In the genomic region with DNA sequence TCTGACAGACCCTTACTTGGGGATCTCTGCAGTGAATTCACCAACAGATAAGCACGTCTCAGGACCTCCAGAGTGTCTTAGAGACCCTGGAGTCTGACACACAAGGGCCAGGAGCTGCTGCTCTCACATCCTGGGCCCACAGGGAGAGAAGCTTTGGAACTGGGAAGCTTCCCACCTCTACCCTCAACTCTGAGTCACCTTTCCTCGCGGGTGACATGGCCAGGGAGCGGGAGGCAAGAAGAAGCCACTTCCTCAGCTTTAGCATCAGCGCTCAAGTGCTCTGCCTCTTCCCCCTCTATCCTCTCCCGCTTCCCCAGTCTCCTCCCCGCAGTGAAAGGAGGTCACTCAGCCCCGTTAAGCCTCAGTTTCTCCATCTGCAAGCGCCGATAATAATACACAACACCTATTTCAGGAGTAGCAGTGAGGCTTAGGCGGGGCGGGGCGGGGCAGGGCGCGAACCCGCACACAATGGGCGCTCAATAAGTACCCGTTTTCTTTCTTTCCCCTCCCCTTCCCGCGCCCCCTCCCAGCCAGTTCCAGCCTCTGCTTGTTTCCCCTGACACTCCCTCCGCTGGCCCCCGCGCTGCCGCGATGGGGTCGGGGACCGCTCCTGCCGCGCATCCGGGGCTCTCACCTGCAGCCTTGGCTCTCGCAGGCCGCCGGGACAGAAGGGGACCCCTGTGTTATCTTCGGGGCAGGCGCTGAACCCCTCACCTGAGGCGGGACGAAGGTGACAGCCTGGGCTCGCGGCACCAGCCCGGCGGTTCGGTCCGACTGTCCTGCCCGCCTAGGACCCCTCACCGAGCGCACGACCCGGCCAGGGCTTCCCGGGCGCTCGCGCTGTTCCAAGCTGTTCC, we compare ENCODE assay signal across 8 cellular contexts. TPM values are rescaled to one million over a fixed set of nuclear protein-coding genes. Genes with fewer than 3 reads are reported as not detected.
DNase-seq lines count a peak whose midpoint lies in the region; ATAC-seq and TF ChIP-seq lines count a peak whose summit lies in the region.

No MANE protein-coding gene starts in this region.

- peak overlapping the region; percentile 65 to 88 (median 79) for H3K9ac ChIP-seq in skeletal muscle tissue (ENCODE audit: low read depth in 1 of 3, low read length in 3 of 3)

- H3K9me3 ChIP-seq in hepatocyte (ENCODE audit: low read depth) (no peaks in the 10 kb centered on the region), skeletal muscle tissue (ENCODE audit: control insufficient read depth in 3 of 3, low read length in 3 of 3) (no peaks in the 10 kb centered on the region)

- H3K9me2 ChIP-seq in hepatocyte (replicated peaks; ENCODE audit: insufficient read depth) = no peaks in the 10 kb centered on the region

- H4K20me1 ChIP-seq in hepatocyte (ENCODE audit: insufficient read depth, poor library complexity, severe bottlenecking) = no peaks in the 10 kb centered on the region

- no peaks in the 10 kb centered on the region for H3K79me2 ChIP-seq in hepatocyte

- peak overlapping the region; percentile 100 for H3K4me2 ChIP-seq in hepatocyte

- DNase-seq in stimulated activated CD4-positive, alpha-beta T cell treated with anti-CD3 and anti-CD28 coated beads, Interleukin-12 subunit alpha, Interleukin-12 subunit beta, amount 100 ng/mL, for 4 hours = peak; percentile 25
- no peak for DNase-seq in stimulated activated CD4-positive, alpha-beta T cell treated with anti-CD3 and anti-CD28 coated beads, Interleukin-1b, Interleukin-23, amount 100 ng/mL, for 48 hours
- peak; percentile 41 for DNase-seq in MV-4-11 (lab: John Stamatoyannopoulos, UW)
- DNase-seq in activated naive CD4-positive, alpha-beta T cell treated with Interleukin-2 at 50 U/mL for 16 hours = peak; percentile 45
- no peak for DNase-seq in hepatocyte (ENCODE audit: low spot score)
- no peak for DNase-seq in NCI-H1092 treated with DMSO at 0.1 percent for 48 hours (lab: John Stamatoyannopoulos, UW)

- H3K27me3 ChIP-seq in hepatocyte = peaks cover 17% of the 10 kb centered on the region
- H3K27me3 ChIP-seq in skeletal muscle tissue (ENCODE audit: control insufficient read depth in 3 of 3, insufficient read depth in 3 of 3, low read length in 3 of 3) = no peaks in the 10 kb centered on the region

- no peak for ATAC-seq in GM21786 (IDR thresholded peaks at IDR 0.05; ENCODE audit: unreplicated experiment)

- H2AFZ ChIP-seq in hepatocyte = peak overlapping the region; percentile 45

- TF ChIP-seq CTCF in hepatocyte (IDR thresholded peaks at IDR 0.05; ENCODE audit: poor library complexity) = no peak

- H3K36me3 ChIP-seq in hepatocyte (replicated peaks; ENCODE audit: insufficient read depth, low read depth) (no peaks in the 10 kb centered on the region), skeletal muscle tissue (ENCODE audit: control insufficient read depth in 3 of 3, insufficient read depth in 3 of 3, low read length in 3 of 3) (no peaks in the 10 kb centered on the region)

- 8% methylated on average over 29 of the region's 52 CpGs for WGBS in hepatocyte (ENCODE audit: low lambda C conversion rate, missing lambda C conversion rate)

- peaks cover 10% of the 10 kb centered on the region for H3K4me1 ChIP-seq in hepatocyte (ENCODE audit: insufficient read depth)
- peaks cover 34 to 41% (median 35%) of the 10 kb centered on the region in 3 donors for H3K4me1 ChIP-seq in skeletal muscle tissue (ENCODE audit: control insufficient read depth in 3 of 3, insufficient read depth in 3 of 3, low read length in 3 of 3)

- peak overlapping the region; percentile 88 for H3K4me3 ChIP-seq in hepatocyte
- H3K4me3 ChIP-seq in skeletal muscle tissue (ENCODE audit: low read length in 3 of 3) = peak overlapping the region; percentile 75 to 85 (median 83)

- H3K27ac ChIP-seq in hepatocyte = no peak overlapping the region
- no peak overlapping the region for H3K27ac ChIP-seq in skeletal muscle tissue (ENCODE audit: low read depth, low read length)

RNA-seq across cellular contexts. Expression of gene GDPD5, which starts 0.9 kb away (rescaled TPM):
- total RNA-seq in hepatocyte (5.2 and 7.3 TPM in 2 replicates), skeletal muscle tissue (7.8 TPM)
- polyA plus RNA-seq in hepatocyte = 6.3 and 8.9 TPM in 2 replicates

RNA-seq across cellular contexts. Expression of gene SERPINH1, which starts 37.2 kb away (rescaled TPM):
- total RNA-seq in hepatocyte = 709 and 805 TPM in 2 replicates
- 479 and 492 TPM in 2 replicates for polyA plus RNA-seq in hepatocyte
- 237 TPM for total RNA-seq in skeletal muscle tissue

Comparison
In these comparisons a context has a peak if more than half of its experiments do, and no peak if none do; other contexts are left out.
1. DNase-seq: peak in stimulated activated CD4-positive, alpha-beta T cell treated with anti-CD3 and anti-CD28 coated beads, Interleukin-12 subunit alpha, Interleukin-12 subunit beta, amount 100 ng/mL, for 4 hours (single experiment), MV-4-11 (single experiment) and activated naive CD4-positive, alpha-beta T cell treated with Interleukin-2 at 50 U/mL for 16 hours (single experiment); none in stimulated activated CD4-positive, alpha-beta T cell treated with anti-CD3 and anti-CD28 coated beads, Interleukin-1b, Interleukin-23, amount 100 ng/mL, for 48 hours (single experiment), hepatocyte (single experiment) and NCI-H1092 treated with DMSO at 0.1 percent for 48 hours (single experiment).